In genomic region chr1:242017580-242018233, GRCh38 we compare ENCODE assay signal across 8 cellular contexts. TPM values are rescaled to one million over a fixed set of nuclear protein-coding genes. Genes with fewer than 3 reads are reported as not detected.
DNase-seq lines count a peak whose midpoint lies in the region; ATAC-seq, FAIRE-seq and TF ChIP-seq lines count a peak whose summit lies in the region.

No MANE protein-coding gene starts in this region.

- BruUV-seq in endothelial cell of umbilical vein (replicated peaks; lab: Mats Ljungman, UMichigan): no TSS peak

- no peak for TF ChIP-seq POLR2A in endothelial cell of umbilical vein (IDR thresholded peaks at IDR 0.05; ENCODE audit: low read depth, low read length)

- ATAC-seq in HG02623 (IDR thresholded peaks at IDR 0.05; ENCODE audit: unreplicated experiment) (peak; percentile 82), naive B cell (ENCODE audit: low read depth in 2 of 2) (peak in 1 of 2 donors; percentile 60)

- no peaks in the 10 kb centered on the region for H3K27me3 Mint-ChIP-seq in naive B cell

- no peak overlapping the region for H3K27ac ChIP-seq in endothelial cell of umbilical vein (ENCODE audit: insufficient read depth, low read depth, low read length)

- dilution Hi-C loops in endothelial cell of umbilical vein (cut with MboI; ENCODE audit: extremely low pct_ligation_motif_present, low sequenced_read_pairs): no loop called here

- H3K79me2 ChIP-seq in endothelial cell of umbilical vein (ENCODE audit: control insufficient read depth, insufficient read depth, low read length): no peaks in the 10 kb centered on the region

- intact Hi-C loops in endothelial cell of umbilical vein (cut with micrococcal nuclease): loop anchor here (1.0 to 5.0 kb wide), 4 partner anchors 121 to 1310 kb away; no protein-coding TSS in a partner anchor

- no peaks in the 10 kb centered on the region for H3K9me1 ChIP-seq in endothelial cell of umbilical vein (replicated peaks; ENCODE audit: control insufficient read depth, extremely low read depth, insufficient read depth, low read length)

- H3K4me1 Mint-ChIP-seq in naive B cell: no peaks in the 10 kb centered on the region

- H3K9ac ChIP-seq in endothelial cell of umbilical vein (replicated peaks; ENCODE audit: extremely low read depth, insufficient read depth, low read length): no peak overlapping the region

- no peaks in the 10 kb centered on the region for H4K20me1 ChIP-seq in endothelial cell of umbilical vein (replicated peaks; ENCODE audit: control insufficient read depth, extremely low read depth, insufficient read depth, low read length)

- H3K4me3 Mint-ChIP-seq in naive B cell: no peak overlapping the region

- DNase-seq in AG04449 (ENCODE audit: low read depth, low spot score) (no peak), NCI-H146 treated with DMSO at 0.1 percent for 48 hours (lab: John Stamatoyannopoulos, UW; ENCODE audit: unreplicated experiment) (peak; percentile 59), UCSD-AML1 (lab: John Stamatoyannopoulos, UW; ENCODE audit: unreplicated experiment) (peak; percentile 33), endothelial cell of umbilical vein (ENCODE audit: low read depth, low spot score) (peak; percentile 56), naive B cell (peak; percentile 23), GF-D8 (lab: John Stamatoyannopoulos, UW) (no peak)

- no peak overlapping the region for H3K4me2 ChIP-seq in endothelial cell of umbilical vein (ENCODE audit: insufficient read depth, low read length)

- H3K4me3 ChIP-seq in AG04449 (ENCODE audit: low read depth, low read length): no peak overlapping the region
- H3K4me3 ChIP-seq in endothelial cell of umbilical vein (replicated peaks in 1 of 3; ENCODE audit: insufficient read depth in 1 of 3, low read depth in 1 of 3, low read length in 3 of 3): no peak overlapping the region

- CTCF ChIA-PET in AG04449 (lab: Yijun Ruan, JAX): interaction anchor here (0.9 kb wide), 1 partner anchor 121 kb away, joined by 4 read pairs; no protein-coding TSS in a partner anchor
- CTCF ChIA-PET in endothelial cell of umbilical vein (lab: Charles Lee): interaction anchor here (0.6 kb wide), 1 partner anchor 818 kb away, joined by 3 read pairs; no protein-coding TSS in a partner anchor

- H3K9me3 Mint-ChIP-seq in naive B cell: no peaks in the 10 kb centered on the region

- no peaks in the 10 kb centered on the region for H3K27me3 ChIP-seq in endothelial cell of umbilical vein (ENCODE audit: control insufficient read depth in 2 of 2, insufficient read depth in 2 of 2, low read length in 2 of 2)

- H3K36me3 Mint-ChIP-seq in naive B cell: no peaks in the 10 kb centered on the region

- H3K9me3 ChIP-seq in endothelial cell of umbilical vein (replicated peaks; ENCODE audit: control insufficient read depth, insufficient read depth, low read length): no peaks in the 10 kb centered on the region

- H2AFZ ChIP-seq in endothelial cell of umbilical vein (ENCODE audit: low read depth, low read length): no peak overlapping the region

- POLR2A ChIA-PET in AG04449 (lab: Yijun Ruan, JAX): no interaction called here
- POLR2A ChIA-PET in endothelial cell of umbilical vein (lab: Charles Lee): no interaction called here

- H3K36me3 ChIP-seq in endothelial cell of umbilical vein (ENCODE audit: control insufficient read depth in 2 of 2, extremely low read depth in 1 of 2, insufficient read depth in 2 of 2, low read length in 2 of 2): no peaks in the 10 kb centered on the region

- H3K27ac Mint-ChIP-seq in naive B cell: peak overlapping the region in 1 of 6 donors; percentile 33

- TF ChIP-seq CTCF in AG04449 (IDR thresholded peaks at IDR 0.05; ENCODE audit: insufficient read depth, low read length, missing control alignments): peak; percentile 57
- peak; percentile 72 for TF ChIP-seq CTCF in GM12873 (IDR thresholded peaks at IDR 0.05; ENCODE audit: insufficient read depth, low read depth, low read length, missing control alignments)
- TF ChIP-seq CTCF in endothelial cell of umbilical vein (IDR thresholded peaks at IDR 0.05; ENCODE audit: extremely low read depth in 1 of 2, insufficient read depth in 1 of 2, low read depth in 1 of 2, low read length in 2 of 2): peak; percentile 58 to 66

- FAIRE-seq in endothelial cell of umbilical vein (lab: Jason Lieb, UNC): peak; percentile 83

- no peaks in the 10 kb centered on the region for H3K4me1 ChIP-seq in endothelial cell of umbilical vein (ENCODE audit: control insufficient read depth, extremely low read depth, insufficient read depth, low read length)

TF ChIP-seq in endothelial cell of umbilical vein, 7 proteins besides CTCF, POLR2A, EP300 and RAD21:
- TF ChIP-seq MAX (IDR thresholded peaks at IDR 0.05; ENCODE audit: insufficient read depth, insufficient read length): no peak
- TF ChIP-seq EZH2 (IDR thresholded peaks at IDR 0.05; ENCODE audit: borderline replicate concordance, low read depth, low read length, severe bottlenecking): no peak
- TF ChIP-seq MYC (IDR thresholded peaks at IDR 0.05; ENCODE audit: low read depth, low read length): no peak
- TF ChIP-seq JUN (IDR thresholded peaks at IDR 0.05; ENCODE audit: borderline replicate concordance, insufficient read depth, insufficient read length, low read depth): no peak
- no peak for TF ChIP-seq FOS (IDR thresholded peaks at IDR 0.05; ENCODE audit: borderline replicate concordance, insufficient read depth, low read length)
- no peak for TF ChIP-seq POLR2AphosphoS5 (IDR thresholded peaks at IDR 0.05; ENCODE audit: insufficient read depth, low read depth, low read length)
TF ChIP-seq in endothelial cell of umbilical vein: peak in this region for 0.

RNA-seq across cellular contexts. Expression of gene MAP1LC3C, which starts 18.8 kb away (rescaled TPM):
- total RNA-seq in endothelial cell of umbilical vein: not detected in 2 replicates
- not detected in 2 replicates for polyA plus RNA-seq in endothelial cell of umbilical vein
- not detected in 2 replicates for polyA plus RNA-seq in endothelial cell of umbilical vein (2011; cell fraction: cytosol; rRNA removed)
- polyA plus RNA-seq in endothelial cell of umbilical vein (2011; cell fraction: nucleus; rRNA removed): not detected in 2 replicates
- not detected in 2 replicates for polyA plus RNA-seq in endothelial cell of umbilical vein (2012)
- not detected in 2 replicates for polyA minus RNA-seq in endothelial cell of umbilical vein
- polyA minus RNA-seq in endothelial cell of umbilical vein (2011; cell fraction: cytosol; rRNA and poly(A)+ RNA removed): not detected
- polyA minus RNA-seq in endothelial cell of umbilical vein (2011; cell fraction: nucleus; rRNA and poly(A)+ RNA removed): not detected in 2 replicates
- under 1 TPM in 1 of 6 donors, not detected in 5; 0.28 TPM for polyA plus RNA-seq in naive B cell (ENCODE audit: low read depth in 6 of 6)

Comparison
In these comparisons a context has a peak if more than half of its experiments do, and no peak if none do; other contexts are left out.
1. DNase-seq: peak in NCI-H146 treated with DMSO at 0.1 percent for 48 hours (single experiment), UCSD-AML1 (single experiment), endothelial cell of umbilical vein (single experiment) and naive B cell (single experiment); none in AG04449 (single experiment) and GF-D8 (single experiment).
2. Peak in every context shown above with its lines, with median percentiles within 50 percentile points of each other: CTCF ChIP-seq.